In the genomic region with DNA sequence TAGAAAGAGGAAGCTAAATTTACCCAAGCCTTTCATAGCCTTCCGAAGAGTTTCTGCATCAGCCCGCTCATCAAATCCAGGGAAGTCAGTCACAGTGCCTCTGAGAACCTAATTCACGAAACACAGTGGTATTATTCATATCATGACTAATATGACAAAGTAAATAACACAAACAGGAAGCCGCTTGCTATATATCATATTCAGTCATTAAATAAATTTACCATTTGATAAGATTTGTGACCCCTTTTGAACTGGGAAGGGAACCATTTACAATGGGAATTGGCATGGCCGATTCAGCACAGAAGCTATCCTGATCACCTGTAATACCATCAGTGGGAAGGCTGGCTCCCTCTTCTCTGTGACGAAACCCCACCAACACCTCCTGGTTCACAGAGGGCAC, we compare ENCODE assay signal across 24 cellular contexts. TPM values are rescaled to one million over a fixed set of nuclear protein-coding genes. Genes with fewer than 3 reads are reported as not detected.
DNase-seq lines count a peak whose midpoint lies in the region; ATAC-seq and TF ChIP-seq lines count a peak whose summit lies in the region.
"Had no signal": no experiment of that assay in that cellular context is flagged by ENCODE, and none has a peak within 500 bp of the region (broad histone marks: within the 10 kb centered on the region; RNA-seq: fewer than 3 reads in every experiment).

No MANE protein-coding gene starts in this region.

- no peaks in the 10 kb centered on the region for H3F3A ChIP-seq in GM23338 (replicated peaks; ENCODE audit: low read depth)

- peak overlapping the region; percentile 43 for H3K27ac ChIP-seq in epithelial cell of prostate
- no peak overlapping the region for H3K27ac ChIP-seq in suprapubic skin
- no peak overlapping the region for H3K27ac ChIP-seq in GM23338 (ENCODE audit: low read depth)
- H3K27ac ChIP-seq: dorsolateral prefrontal cortex, GM23248, neutrophil, skin epidermis, tibial nerve had no signal

- H3K36me3 ChIP-seq in suprapubic skin = peaks cover 33% of the 10 kb centered on the region
- peaks cover 5% of the 10 kb centered on the region for H3K36me3 ChIP-seq in GM23338 (ENCODE audit: insufficient read depth)

- H3K4me3 ChIP-seq in suprapubic skin = no peak overlapping the region
- H3K4me3 ChIP-seq in GM23338 = no peak overlapping the region
- H3K4me3 ChIP-seq: dorsolateral prefrontal cortex, GM23248, skin epidermis, stomach, tibial nerve had no signal

- no peaks in the 10 kb centered on the region; the same call in 1 of the 2 replicates for H4K20me1 ChIP-seq in GM23338 (replicated peaks; ENCODE audit: insufficient read depth)

- H3K27me3 Mint-ChIP-seq in HFFc6 (ENCODE audit: insufficient read depth) (no peaks in the 10 kb centered on the region), type B pancreatic cell (no peaks in the 10 kb centered on the region), GM23338 (ENCODE audit: insufficient read depth, low read depth, poor library complexity) (no peaks in the 10 kb centered on the region)
- H3K27me3 Mint-ChIP-seq: CD4-positive, alpha-beta memory T cell; central memory CD8-positive, alpha-beta T cell had no signal

- TF ChIP-seq POLR2A in suprapubic skin (IDR thresholded peaks at IDR 0.05) = no peak

- no peak overlapping the region for H3K4me2 ChIP-seq in GM23338
- H3K4me2 ChIP-seq: SK-N-SH had no signal

- no peaks in the 10 kb centered on the region for H3K9me3 ChIP-seq in suprapubic skin
- H3K9me3 ChIP-seq: neutrophil, SK-N-SH, stomach, tibial nerve had no signal

- H3K79me2 ChIP-seq in GM23338 (replicated peaks; ENCODE audit: insufficient read depth) = peaks cover 40% of the 10 kb centered on the region

- H3K9me3 Mint-ChIP-seq in HFFc6 (no peaks in the 10 kb centered on the region), type B pancreatic cell (no peaks in the 10 kb centered on the region), GM23338 (no peaks in the 10 kb centered on the region)
- H3K9me3 Mint-ChIP-seq: activated naive CD4-positive, alpha-beta T cell treated with anti-CD3 and anti-CD28 coated beads, Interleukin-2, amount 50 U/mL, for 72 hours; CD4-positive, alpha-beta memory T cell; central memory CD8-positive, alpha-beta T cell had no signal

- DNase-seq in HFFc6 (no peak), RKO (ENCODE audit: low spot score) (peak; percentile 76), epithelial cell of prostate (ENCODE audit: low read depth, low spot score) (no peak), type B pancreatic cell (ENCODE audit: extremely low spot score, unreplicated experiment) (no peak), suprapubic skin (ENCODE audit: low spot score in 2 of 2) (no peak), KG1 (lab: John Stamatoyannopoulos, UW) (no peak), GM23338 (ENCODE audit: low spot score) (no peak)
- DNase-seq: activated CD4-positive, alpha-beta T cell treated with anti-CD3 and anti-CD28 coated beads for 1 hour; activated CD8-positive, alpha-beta T cell treated with anti-CD3 and anti-CD28 coated beads, Interleukin-2, amount 10 ng/mL, durations not matched to agents 7 days and 5 days; anterior cingulate cortex; CD4-positive, alpha-beta memory T cell; dorsolateral prefrontal cortex; GM23248; MM.1S; NCI-H1417; NCI-H2029 treated with DMSO at 0.1 percent for 48 hours; SK-N-SH; stomach had no signal

- peaks cover 22% of the 10 kb centered on the region for H3K36me3 Mint-ChIP-seq in HFFc6 (ENCODE audit: low read depth)
- peaks cover 18% of the 10 kb centered on the region for H3K36me3 Mint-ChIP-seq in type B pancreatic cell
- H3K36me3 Mint-ChIP-seq in GM23338 (ENCODE audit: low read depth) = peaks cover 14% of the 10 kb centered on the region
- H3K36me3 Mint-ChIP-seq: activated naive CD4-positive, alpha-beta T cell treated with anti-CD3 and anti-CD28 coated beads, Interleukin-2, amount 50 U/mL, for 72 hours had no signal

- H3K4me3 Mint-ChIP-seq in HFFc6 = no peak overlapping the region; the same call in 1 of the 2 replicates
- no peak overlapping the region for H3K4me3 Mint-ChIP-seq in type B pancreatic cell
- no peak overlapping the region for H3K4me3 Mint-ChIP-seq in GM23338
- H3K4me3 Mint-ChIP-seq: activated CD8-positive, alpha-beta T cell treated with anti-CD3 and anti-CD28 coated beads, Interleukin-2, amount 10 ng/mL, durations not matched to agents 7 days and 5 days; CD4-positive, alpha-beta memory T cell; central memory CD8-positive, alpha-beta T cell had no signal

- 91% methylated on average over 6 of the region's 6 CpGs for WGBS in suprapubic skin

- 0 out of 2 replicates have a peak, but pooled peaks cover 4% of the 10 kb centered on the region for H3K9me2 ChIP-seq in GM23338 (ENCODE audit: insufficient read depth)

- H3K4me1 Mint-ChIP-seq in HFFc6 (ENCODE audit: low read depth) = peaks cover 28% of the 10 kb centered on the region
- H3K4me1 Mint-ChIP-seq in type B pancreatic cell (ENCODE audit: unreplicated experiment) = no peaks in the 10 kb centered on the region
- H3K4me1 Mint-ChIP-seq in GM23338 = peaks cover 7% of the 10 kb centered on the region
- H3K4me1 Mint-ChIP-seq: central memory CD8-positive, alpha-beta T cell had no signal

- H3K27ac Mint-ChIP-seq in HFFc6 (peak overlapping the region; percentile 57; the same call in 1 of the 2 replicates), type B pancreatic cell (peak overlapping the region; percentile 10), GM23338 (no peak overlapping the region)
- H3K27ac Mint-ChIP-seq: activated CD8-positive, alpha-beta T cell treated with anti-CD3 and anti-CD28 coated beads, Interleukin-2, amount 10 ng/mL, durations not matched to agents 7 days and 5 days; activated naive CD4-positive, alpha-beta T cell treated with anti-CD3 and anti-CD28 coated beads, Interleukin-2, amount 50 U/mL, for 72 hours had no signal

- no peak for TF ChIP-seq EP300 in suprapubic skin (IDR thresholded peaks at IDR 0.05)

- H2AFZ ChIP-seq in GM23338 = no peak overlapping the region
- H2AFZ ChIP-seq: GM23248 had no signal

- H3K4me1 ChIP-seq in suprapubic skin (peaks cover 24% of the 10 kb centered on the region), GM23338 (ENCODE audit: insufficient read depth) (peaks cover 32% of the 10 kb centered on the region)

- TF ChIP-seq CTCF in HFFc6 (IDR thresholded peaks at IDR 0.05) (no peak), type B pancreatic cell (conservative IDR thresholded peaks at IDR 0.05) (no peak), suprapubic skin (IDR thresholded peaks at IDR 0.05) (no peak), GM23338 (conservative IDR thresholded peaks at IDR 0.05; ENCODE audit: low read depth in 2 of 2) (no peak)

- ATAC-seq in GM23338 = no peak
- ATAC-seq: activated CD8-positive, alpha-beta T cell treated with anti-CD3 and anti-CD28 coated beads, Interleukin-2, amount 10 ng/mL, durations not matched to agents 7 days and 5 days; activated naive CD4-positive, alpha-beta T cell treated with anti-CD3 and anti-CD28 coated beads, Interleukin-2, amount 50 U/mL, for 72 hours; left lobe of liver had no signal

- no peaks in the 10 kb centered on the region for H3K27me3 ChIP-seq in suprapubic skin
- no peaks in the 10 kb centered on the region for H3K27me3 ChIP-seq in GM23338 (ENCODE audit: insufficient read depth)
- H3K27me3 ChIP-seq: dorsolateral prefrontal cortex, neutrophil, stomach, tibial nerve had no signal

RNA-seq across cellular contexts. Expression of gene ANXA5, which starts 10.5 kb away (rescaled TPM):
- 1,000 to 10,000 TPM in 4 of 6 experiments, 100 to 1,000 TPM in 2; 934 to 1,075 (median 1,012) TPM for total RNA-seq in HFFc6 (2021; fragmentation: NEBNext Ultra II Directional; extraction: Animal tissue kit (Norgen Biotek cat#: 25700))
- 175 and 245 TPM in 2 replicates for total RNA-seq in type B pancreatic cell (ENCODE audit: low replicate concordance)
- total RNA-seq in suprapubic skin = 100 to 1,000 TPM; 101 to 107 (median 102) TPM
- total RNA-seq in GM23338 (2014; rRNA removed; shearing (Covaris generic)) = 120 and 129 TPM in 2 replicates
- polyA plus RNA-seq in GM23338 (2016; fragmentation: Nextera tagmentation; extraction: Ambion mirVana) = 163 and 181 TPM in 2 replicates
